8 cellular contexts compared by ENCODE assay signal in the genomic region with DNA sequence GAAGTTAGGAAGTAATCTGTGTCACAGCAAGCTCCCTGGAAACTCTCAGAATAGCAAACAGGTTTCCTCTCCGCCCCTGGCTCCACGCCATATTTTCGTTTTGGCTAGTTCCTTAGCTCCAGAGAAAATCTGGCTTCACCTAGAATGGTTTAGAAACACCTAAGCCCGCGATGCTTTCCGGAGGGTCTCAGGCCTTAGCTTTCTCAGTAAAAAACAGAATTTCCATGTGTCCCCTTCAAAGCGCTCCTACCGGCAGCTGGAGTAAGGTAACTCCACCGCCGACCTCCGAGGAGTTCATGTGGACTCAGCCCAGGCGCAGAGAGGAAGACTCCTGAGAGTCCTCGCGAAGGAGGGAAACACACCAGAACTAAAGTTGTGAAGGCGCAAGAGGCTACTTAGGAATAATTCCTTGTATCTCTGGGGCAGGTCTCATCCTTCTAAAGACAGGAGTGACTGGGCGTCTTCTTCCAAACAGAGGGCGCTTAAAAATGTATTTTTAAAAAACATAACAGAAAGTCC. TPM values are rescaled to one million over a fixed set of nuclear protein-coding genes. Genes with fewer than 3 reads are reported as not detected.
DNase-seq lines count a peak whose midpoint lies in the region; ATAC-seq, FAIRE-seq and TF ChIP-seq lines count a peak whose summit lies in the region.

No MANE protein-coding gene starts in this region.

- H3K9me3 ChIP-seq in pancreas = no peaks in the 10 kb centered on the region

- 1% methylated on average over 17 of the region's 17 CpGs for WGBS in pancreas, 2 donors

- H3K36me3 Mint-ChIP-seq in activated CD4-positive, alpha-beta T cell treated with anti-CD3 and anti-CD28 coated beads for 36 hours (ENCODE audit: low read depth) = peaks cover 27% of the 10 kb centered on the region
- H3K36me3 Mint-ChIP-seq in activated naive CD4-positive, alpha-beta T cell treated with anti-CD3 and anti-CD28 coated beads, Interleukin-2, amount 10 ng/mL, durations not matched to agents 7 days and 5 days = peaks cover 45% of the 10 kb centered on the region

- H3K27me3 ChIP-seq in pancreas = no peaks in the 10 kb centered on the region

- H3K9me3 Mint-ChIP-seq in activated CD4-positive, alpha-beta T cell treated with anti-CD3 and anti-CD28 coated beads for 36 hours (ENCODE audit: low read depth) = no peaks in the 10 kb centered on the region
- no peaks in the 10 kb centered on the region for H3K9me3 Mint-ChIP-seq in activated naive CD4-positive, alpha-beta T cell treated with anti-CD3 and anti-CD28 coated beads, Interleukin-2, amount 10 ng/mL, durations not matched to agents 7 days and 5 days

- peaks cover 48% of the 10 kb centered on the region for H3K4me1 Mint-ChIP-seq in activated CD4-positive, alpha-beta T cell treated with anti-CD3 and anti-CD28 coated beads for 36 hours
- peaks cover 76% of the 10 kb centered on the region for H3K4me1 Mint-ChIP-seq in activated naive CD4-positive, alpha-beta T cell treated with anti-CD3 and anti-CD28 coated beads, Interleukin-2, amount 10 ng/mL, durations not matched to agents 7 days and 5 days

- TF ChIP-seq CTCF in pancreas (IDR thresholded peaks at IDR 0.05) = no peak

- FAIRE-seq in pancreas (lab: Jason Lieb, UNC) = no peak

- ATAC-seq in activated CD4-positive, alpha-beta T cell treated with anti-CD3 and anti-CD28 coated beads for 36 hours = peak; percentile 32
- peak; percentile 50 to 59 (median 53) for ATAC-seq in pancreas
- no peak for ATAC-seq in HG02840 (IDR thresholded peaks at IDR 0.05; ENCODE audit: low FRiP score, unreplicated experiment)

- H3K36me3 ChIP-seq in pancreas = no peaks in the 10 kb centered on the region

- H3K27ac Mint-ChIP-seq in activated CD4-positive, alpha-beta T cell treated with anti-CD3 and anti-CD28 coated beads for 36 hours = peak overlapping the region; percentile 93
- peak overlapping the region; percentile 91 for H3K27ac Mint-ChIP-seq in activated naive CD4-positive, alpha-beta T cell treated with anti-CD3 and anti-CD28 coated beads, Interleukin-2, amount 10 ng/mL, durations not matched to agents 7 days and 5 days

- H3K27me3 Mint-ChIP-seq in activated CD4-positive, alpha-beta T cell treated with anti-CD3 and anti-CD28 coated beads for 36 hours = no peaks in the 10 kb centered on the region
- H3K27me3 Mint-ChIP-seq in activated naive CD4-positive, alpha-beta T cell treated with anti-CD3 and anti-CD28 coated beads, Interleukin-2, amount 10 ng/mL, durations not matched to agents 7 days and 5 days = no peaks in the 10 kb centered on the region

- peak overlapping the region; percentile 26 to 82 (median 70) for H3K4me3 ChIP-seq in pancreas

- peak overlapping the region; percentile 88 to 97 (median 92) for H3K27ac ChIP-seq in pancreas

- peak overlapping the region; percentile 99 for H3K4me3 Mint-ChIP-seq in activated CD4-positive, alpha-beta T cell treated with anti-CD3 and anti-CD28 coated beads for 36 hours
- H3K4me3 Mint-ChIP-seq in activated naive CD4-positive, alpha-beta T cell treated with anti-CD3 and anti-CD28 coated beads, Interleukin-2, amount 10 ng/mL, durations not matched to agents 7 days and 5 days = peak overlapping the region; percentile 93

- POLR2A ChIA-PET in activated CD4-positive, alpha-beta T cell treated with anti-CD3 and anti-CD28 coated beads for 36 hours (lab: Charles Lee) = interaction anchor here (1.0 to 1.2 kb wide), 3 partner anchors 9 to 193 kb away, joined by 4 to 6 read pairs (median 4); a partner anchor contains a TSS

- CTCF ChIA-PET in activated CD4-positive, alpha-beta T cell treated with anti-CD3 and anti-CD28 coated beads for 36 hours (lab: Charles Lee) = interaction anchor here (0.7 to 5.7 kb wide), 14 partner anchors 9 to 126 kb away, joined by 3 to 31 read pairs (median 5); no protein-coding TSS in a partner anchor
- CTCF ChIA-PET in activated naive CD4-positive, alpha-beta T cell treated with anti-CD3 and anti-CD28 coated beads, Interleukin-2, amount 10 ng/mL, durations not matched to agents 7 days and 5 days (lab: Charles Lee) = interaction anchor here (0.8 to 5.1 kb wide), 7 partner anchors 10 to 126 kb away, joined by 3 to 39 read pairs (median 5); no protein-coding TSS in a partner anchor

- H3K4me1 ChIP-seq in pancreas = peaks cover 20 to 42% (median 26%) of the 10 kb centered on the region in 3 donors

- peak; percentile 65 for DNase-seq in activated CD4-positive, alpha-beta T cell treated with anti-CD3 and anti-CD28 coated beads for 36 hours
- no peak for DNase-seq in activated CD4-positive, alpha-beta T cell treated with anti-CD3 and anti-CD28 coated beads for 1 hour
- DNase-seq in NCI-H526 (lab: John Stamatoyannopoulos, UW) (peak; percentile 54 to 83), cardiac septum (ENCODE audit: low spot score) (peak; percentile 78), pancreas (peak; percentile 71 to 85 (median 80)), NCI-H2029 (lab: John Stamatoyannopoulos, UW) (no peak)
- peak; percentile 52 for DNase-seq in activated naive CD4-positive, alpha-beta T cell treated with anti-CD3 and anti-CD28 coated beads, Interleukin-2, amount 10 ng/mL, durations not matched to agents 7 days and 5 days

- intact Hi-C loops in activated CD4-positive, alpha-beta T cell treated with anti-CD3 and anti-CD28 coated beads for 36 hours (cut with DNase I, micrococcal nuclease) = loop anchor here (1.0 to 10.0 kb wide), 10 partner anchors 17 to 1715 kb away; a partner anchor contains a TSS
- intact Hi-C loops in cardiac septum (cut with DNase I) (loop anchor here (1.0 kb wide), 1 partner anchor 127 kb away; no protein-coding TSS in a partner anchor), pancreas (cut with DNase I) (no loop called here)

RNA-seq across cellular contexts. Expression of a gene that starts 0.4 kb away (rescaled TPM):
- 10 to 100 TPM; 25.4 to 26.1 TPM for total RNA-seq in activated CD4-positive, alpha-beta T cell treated with anti-CD3 and anti-CD28 coated beads for 36 hours
- total RNA-seq in cardiac septum (9.7 TPM), pancreas (10 to 100 TPM; 15.5 to 34.2 (median 20.7) TPM)
- 10 to 100 TPM in 1 of 2 donors, 1 to 10 TPM in 1; 8.4 to 11.6 TPM for polyA plus RNA-seq in pancreas

Comparison
In these comparisons a context has a peak if more than half of its experiments do, and no peak if none do; other contexts are left out.
1. DNase-seq: peak in activated CD4-positive, alpha-beta T cell treated with anti-CD3 and anti-CD28 coated beads for 36 hours (single experiment), NCI-H526 (2 of 2), activated naive CD4-positive, alpha-beta T cell treated with anti-CD3 and anti-CD28 coated beads, Interleukin-2, amount 10 ng/mL, durations not matched to agents 7 days and 5 days (single experiment), cardiac septum (single experiment) and pancreas (6 of 6); none in activated CD4-positive, alpha-beta T cell treated with anti-CD3 and anti-CD28 coated beads for 1 hour (single experiment) and NCI-H2029 (single experiment).
2. intact Hi-C loops: an anchor here in activated CD4-positive, alpha-beta T cell treated with anti-CD3 and anti-CD28 coated beads for 36 hours (1.0 to 10.0 kb wide) and cardiac septum (1.0 kb wide); none called in pancreas.